Comparison of ENCODE assay signal across 1 cellular context in genomic region chr3:171172070-171172469, GRCh38.
TF ChIP-seq lines count a peak whose summit lies in the region.

No MANE protein-coding gene starts in this region.

TF ChIP-seq in GM23338, 12 proteins besides CTCF, POLR2A, EP300 and RAD21 (continued from another document):
- no peak for TF ChIP-seq ZNF462 (CRISPR knock-in tag; IDR thresholded peaks at IDR 0.05)
TF ChIP-seq in GM23338: peak in this region for 0.
